In the genomic region with DNA sequence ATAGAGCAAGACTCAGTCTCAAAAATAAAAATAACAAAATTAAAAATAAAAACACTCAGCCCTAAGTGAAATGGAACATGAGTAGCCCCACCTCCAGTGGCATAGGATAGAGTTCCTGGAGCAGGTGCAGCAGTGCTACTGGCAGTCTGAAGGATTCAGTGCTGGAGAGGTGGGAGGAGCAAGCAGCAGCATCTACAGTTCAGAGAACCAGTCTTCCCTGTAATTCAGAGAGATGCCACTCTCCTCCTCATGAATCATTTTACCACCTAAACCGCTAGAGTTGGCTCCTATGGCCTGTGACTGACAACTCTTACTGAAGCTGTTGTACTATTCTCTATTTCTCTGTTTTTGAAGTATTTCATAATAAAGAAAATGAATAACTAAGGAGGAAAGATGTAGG, we compare ENCODE assay signal across 19 cellular contexts. TPM values are rescaled to one million over a fixed set of nuclear protein-coding genes. Genes with fewer than 3 reads are reported as not detected.
A peak's percentile ranks its signal among the peaks of the same experiment; 100 is the strongest.
DNase-seq lines count a peak whose midpoint lies in the region; ATAC-seq and TF ChIP-seq lines count a peak whose summit lies in the region.
"Had no signal": no experiment of that assay in that cellular context is flagged by ENCODE, and none has a peak within 500 bp of the region (broad histone marks: within the 10 kb centered on the region; RNA-seq: fewer than 3 reads in every experiment).

No MANE protein-coding gene starts in this region.

- H3K27me3 ChIP-seq in HCT116 (ENCODE audit: insufficient read depth, low read length) (no peaks in the 10 kb centered on the region), left lung (no peaks in the 10 kb centered on the region), H9 (ENCODE audit: insufficient read depth, low read length) (no peaks in the 10 kb centered on the region)
- H3K27me3 ChIP-seq: brain microvascular endothelial cell, transverse colon had no signal

- no peak overlapping the region for H2AK5ac ChIP-seq in H9 (ENCODE audit: insufficient read length, low read length)

- H3K23ac ChIP-seq in H9 (ENCODE audit: insufficient read length, low read depth, low read length) = no peak overlapping the region

- H3K4me3 ChIP-seq in HCT116 (replicated peaks in 1 of 2; ENCODE audit: low read depth in 1 of 2, low read length in 2 of 2) = no peak overlapping the region
- H3K4me3 ChIP-seq in left lung = no peak overlapping the region
- H3K4me3 ChIP-seq: transverse colon had no signal

- H3K23me2 ChIP-seq in H9 (ENCODE audit: insufficient read length, low read depth, low read length, poor library complexity, severe bottlenecking) = no peaks in the 10 kb centered on the region

- H2AFZ ChIP-seq in HCT116 (ENCODE audit: low read depth, low read length, poor library complexity, severe bottlenecking) (no peak overlapping the region), H9 (ENCODE audit: low read length) (no peak overlapping the region)

- no peak overlapping the region for H3K9ac ChIP-seq in HCT116 (ENCODE audit: low read length)
- no peak overlapping the region for H3K9ac ChIP-seq in H9 (ENCODE audit: extremely low read depth, insufficient read length, low read length)

- POLR2A ChIA-PET in HCT116 (lab: Charles Lee) = interaction anchor here (1.2 to 1.4 kb wide), 2 partner anchors 9 kb away, joined by 3 to 11 read pairs; no protein-coding TSS in a partner anchor

- peaks cover 40 to 42% of the 10 kb centered on the region in 2 experiments for H3K4me1 ChIP-seq in HCT116 (ENCODE audit: control insufficient read depth in 1 of 2, insufficient read depth in 2 of 2, low read length in 2 of 2)
- H3K4me1 ChIP-seq in left lung = peaks cover under 1 to 14% of the 10 kb centered on the region in 2 donors
- no peaks in the 10 kb centered on the region for H3K4me1 ChIP-seq in H9 (ENCODE audit: insufficient read depth, low read length)

- TF ChIP-seq CTCF in HCT116 (IDR thresholded peaks at IDR 0.05 in 2 of 3, conservative IDR thresholded peaks at IDR 0.05 in 1 of 3; ENCODE audit: borderline replicate concordance in 1 of 3, insufficient read depth in 1 of 3, low read depth in 2 of 3, low read length in 2 of 3) (no peak), left lung (IDR thresholded peaks at IDR 0.05) (no peak), H9 (conservative IDR thresholded peaks at IDR 0.05) (no peak)

- no peak overlapping the region for H2BK5ac ChIP-seq in H9 (ENCODE audit: insufficient read length, low read length)

- no peak overlapping the region for H2BK120ac ChIP-seq in H9 (ENCODE audit: low read depth, low read length, poor library complexity, severe bottlenecking)

- H3K14ac ChIP-seq in H9 (ENCODE audit: insufficient read depth, low read length) = no peak overlapping the region

- no peak overlapping the region for H2BK20ac ChIP-seq in H9 (ENCODE audit: low read depth, low read length, poor library complexity, severe bottlenecking)

- H3K79me1 ChIP-seq in H9 (ENCODE audit: insufficient read depth, low read depth, low read length, poor library complexity, severe bottlenecking) = no peaks in the 10 kb centered on the region

- H4K91ac ChIP-seq in H9 (ENCODE audit: insufficient read length, low read depth, low read length) = no peak overlapping the region

- peaks cover 0 to 2% of the 10 kb centered on the region in 2 experiments; a peak in 3 of 4 replicates for H3K4me1 Mint-ChIP-seq in H9

- no peak overlapping the region for H3K4ac ChIP-seq in H9 (ENCODE audit: low read depth, low read length)

- no peak overlapping the region for H2BK15ac ChIP-seq in H9 (ENCODE audit: low read depth, low read length)

- H3K4me3 Mint-ChIP-seq in H9 = no peak overlapping the region
- H3K4me3 Mint-ChIP-seq: activated naive CD8-positive, alpha-beta T cell treated with anti-CD3 and anti-CD28 coated beads, Interleukin-2, amount 10 ng/mL, durations not matched to agents 7 days and 5 days had no signal

- ATAC-seq in HCT116 = peak; percentile 43
- ATAC-seq in left lung = peak; percentile 70
- ATAC-seq: right cardiac atrium had no signal

- H2BK12ac ChIP-seq in H9 (ENCODE audit: insufficient read length, low read depth, low read length) = no peak overlapping the region

- no peak overlapping the region for H3K18ac ChIP-seq in H9 (ENCODE audit: insufficient read length, low read depth, low read length)

- H3K56ac ChIP-seq in H9 (ENCODE audit: insufficient read length, low read depth, low read length) = no peak overlapping the region

- peaks cover 0 to 3% (median 0%) of the 10 kb centered on the region in 3 experiments; a peak in 1 of 7 replicates for H3K36me3 Mint-ChIP-seq in H9 (ENCODE audit: insufficient read depth in 1 of 3, low read depth in 3 of 3)

- CTCF ChIA-PET in HCT116 (lab: Charles Lee) = no interaction called here

- H3K9me3 ChIP-seq in HCT116 (ENCODE audit: control insufficient read depth in 1 of 2, insufficient read depth in 1 of 2, low read depth in 1 of 2, low read length in 2 of 2) = no peaks in the 10 kb centered on the region
- no peaks in the 10 kb centered on the region for H3K9me3 ChIP-seq in left lung
- H3K9me3 ChIP-seq in H9 (ENCODE audit: control insufficient read depth, low read depth, low read length) = no peaks in the 10 kb centered on the region
- H3K9me3 ChIP-seq: transverse colon had no signal

- no peaks in the 10 kb centered on the region for H3K27me3 Mint-ChIP-seq in H9 (ENCODE audit: low read depth)
- H3K27me3 Mint-ChIP-seq: activated naive CD8-positive, alpha-beta T cell treated with anti-CD3 and anti-CD28 coated beads, Interleukin-2, amount 10 ng/mL, durations not matched to agents 7 days and 5 days had no signal

- H3K4me2 ChIP-seq in HCT116 (ENCODE audit: low read length) (0 out of 2 replicates have a peak overlapping the region, but pooled peaks have one; percentile 13), H9 (ENCODE audit: insufficient read depth, insufficient read length, low read length) (no peak overlapping the region)

- H3K9me2 ChIP-seq in HCT116 (ENCODE audit: insufficient read depth) = no peaks in the 10 kb centered on the region

- H4K20me1 ChIP-seq in HCT116 (ENCODE audit: insufficient read depth) (no peaks in the 10 kb centered on the region), H9 (ENCODE audit: control insufficient read depth, insufficient read depth, insufficient read length) (no peaks in the 10 kb centered on the region)

- no peak overlapping the region for H3K27ac Mint-ChIP-seq in H9
- H3K27ac Mint-ChIP-seq: activated naive CD8-positive, alpha-beta T cell treated with anti-CD3 and anti-CD28 coated beads, Interleukin-2, amount 10 ng/mL, durations not matched to agents 7 days and 5 days had no signal

- RAD21 ChIA-PET in HCT116 (lab: Charles Lee; ENCODE audit: low non-redundant PET in 1 of 2, low total read pairs in 2 of 2, uncharacterized antibody in 2 of 2, unreplicated experiment in 2 of 2) = no interaction called here

- BruUV-seq in HCT116 (replicated peaks; lab: Mats Ljungman, UMichigan) = no TSS peak

- H3T11ph ChIP-seq in H9 (ENCODE audit: low read length) = no peak overlapping the region

- intact Hi-C loops in HCT116 (cut with micrococcal nuclease) (no loop called here), left lung (cut with DNase I) (loop anchor here in 1 of 2 donors (10.0 kb wide), 1 partner anchor 63 kb away; no protein-coding TSS in a partner anchor)

- WGBS in H9 (ENCODE audit: extremely low coverage, insufficient read length, low lambda C conversion rate) = no CpG with 5 or more reads among the region's 1 CpG

- DNase-seq in NCI-H2227 treated with DMSO at 0.1 percent for 48 hours (lab: John Stamatoyannopoulos, UW) = peak; percentile 8
- no peak for DNase-seq in NCI-H2227 (lab: John Stamatoyannopoulos, UW; ENCODE audit: unreplicated experiment)
- DNase-seq in HCT116 (ENCODE audit: low read depth, low spot score) = no peak
- DNase-seq in NCI-H2196 treated with DMSO at 0.1 percent for 48 hours (lab: John Stamatoyannopoulos, UW; ENCODE audit: unreplicated experiment) = peak; percentile 46
- no peak for DNase-seq in left lung
- DNase-seq in anterior cingulate cortex (lab: John Stamatoyannopoulos, UW) = no peak
- DNase-seq in cerebellum (ENCODE audit: low spot score) = no peak
- no peak for DNase-seq in H9
- DNase-seq: activated CD4-positive, alpha-beta T cell treated with anti-CD3 and anti-CD28 coated beads, Interleukin-2, amount 50 U/mL, for 1 hour; activated naive CD8-positive, alpha-beta T cell treated with anti-CD3 and anti-CD28 coated beads, Interleukin-2, amount 10 ng/mL, durations not matched to agents 7 days and 5 days; activated T-cell treated with anti-CD3 and anti-CD28 coated beads, Interleukin-2, amount 50 U/mL, for 48 hours; brain microvascular endothelial cell; DMS 273 treated with DMSO at 0.1 percent for 48 hours; NCI-H226; right cardiac atrium; Right ventricle myocardium superior; stimulated activated CD4-positive, alpha-beta T cell treated with anti-CD3 and anti-CD28 coated beads, Interleukin-15, amount 100 ng/mL, for 24 hours; stimulated activated naive CD4-positive, alpha-beta T cell; transverse colon had no signal

- H3K27ac ChIP-seq in HCT116 (ENCODE audit: low read depth, low read length) (no peak overlapping the region), left lung (no peak overlapping the region), H9 (ENCODE audit: insufficient read length, low read depth, low read length) (no peak overlapping the region)
- H3K27ac ChIP-seq: brain microvascular endothelial cell, transverse colon had no signal

- H3K79me2 ChIP-seq in HCT116 (ENCODE audit: insufficient read depth, low read length) = no peaks in the 10 kb centered on the region
- H3K79me2 ChIP-seq in H9 (ENCODE audit: insufficient read depth, low read length) = no peaks in the 10 kb centered on the region

- H4K5ac ChIP-seq in H9 (ENCODE audit: insufficient read length, low read depth, low read length) = no peak overlapping the region

- no peak for TF ChIP-seq RAD21 in HCT116 (IDR thresholded peaks at IDR 0.05; ENCODE audit: low read depth)

- H3K36me3 ChIP-seq in HCT116 (ENCODE audit: control insufficient read depth in 1 of 2, insufficient read depth in 2 of 2, low read length in 2 of 2) (no peaks in the 10 kb centered on the region), left lung (no peaks in the 10 kb centered on the region)
- H3K36me3 ChIP-seq: brain microvascular endothelial cell, transverse colon had no signal

- no peak for TF ChIP-seq POLR2A in HCT116 (IDR thresholded peaks at IDR 0.05; ENCODE audit: borderline replicate concordance, extremely low read depth, insufficient read depth, insufficient read length)

- peaks cover 3% of the 10 kb centered on the region in 2 experiments; a peak in 2 of 5 replicates for H3K9me3 Mint-ChIP-seq in H9
- H3K9me3 Mint-ChIP-seq: activated naive CD8-positive, alpha-beta T cell treated with anti-CD3 and anti-CD28 coated beads, Interleukin-2, amount 10 ng/mL, durations not matched to agents 7 days and 5 days had no signal

- no peak overlapping the region for H4K8ac ChIP-seq in H9 (replicated peaks; ENCODE audit: insufficient read length, low read depth, low read length)

TF ChIP-seq in HCT116, 20 proteins besides CTCF, POLR2A, EP300 and RAD21 (continues in another document):
- TF ChIP-seq ZNF274 (IDR thresholded peaks at IDR 0.05; ENCODE audit: low read depth, low read length) (no peak), ELF1 (IDR thresholded peaks at IDR 0.05; ENCODE audit: borderline replicate concordance, low read depth) (no peak), POLR2AphosphoS5 (IDR thresholded peaks at IDR 0.05; ENCODE audit: low read depth, low read length) (no peak)

RNA-seq across cellular contexts. Expression of gene SMURF2, which starts 56.0 kb away (rescaled TPM):
- total RNA-seq in HCT116 (2021; ENCODE audit: unreplicated experiment) (127 TPM), left lung (10 to 100 TPM; 41.6 to 44.6 TPM), cerebellum (53.1 TPM), H9 (2021) (33.0 and 35.3 TPM in 2 replicates)
- 71.8 and 86.2 TPM in 2 replicates for polyA plus RNA-seq in HCT116 (2012)

Comparison
In these comparisons a context has a peak if more than half of its experiments do, and no peak if none do; other contexts are left out.
1. DNase-seq: peak in NCI-H2227 treated with DMSO at 0.1 percent for 48 hours (single experiment) and NCI-H2196 treated with DMSO at 0.1 percent for 48 hours (single experiment); none in NCI-H2227 (single experiment), HCT116 (single experiment), left lung (0 of 2), anterior cingulate cortex (0 of 58), cerebellum (single experiment) and H9 (single experiment).